In genomic region chr14:92121670-92122350, GRCh38 we compare ENCODE assay signal across 8 cellular contexts. TPM values are rescaled to one million over a fixed set of nuclear protein-coding genes. Genes with fewer than 3 reads are reported as not detected.
DNase-seq lines count a peak whose midpoint lies in the region; ATAC-seq lines count a peak whose summit lies in the region.

TSS of gene CPSF2 (plus strand) at chr14:92121969. CDS start at chr14:92130985, 9,016 bp downstream.
TSS of gene NDUFB1 (minus strand) at chr14:92121706. CDS start at chr14:92117637, 4,069 bp downstream.

- DNase-seq in AML-193 (lab: John Stamatoyannopoulos, UW) (peak; percentile 67 to 77), NCI-H510A (lab: John Stamatoyannopoulos, UW) (peak; percentile 74), left colon (peak; percentile 83 to 92)
- peak; percentile 92 for DNase-seq in activated CD4-positive, alpha-beta T cell treated with anti-CD3 and anti-CD28 coated beads for 48 hours
- DNase-seq in stimulated activated CD4-positive, alpha-beta T cell treated with anti-CD3 and anti-CD28 coated beads, Interleukin-2, amount 100 ng/mL, for 24 hours: peak; percentile 89 to 90

- intact Hi-C loops in left colon (cut with DNase I, micrococcal nuclease): no loop called here

- H3K27ac ChIP-seq in cingulate gyrus (ENCODE audit: low read depth, low read length): peak within 1 kb of the TSS; percentile 90

- ATAC-seq in GM19025 (IDR thresholded peaks at IDR 0.05; ENCODE audit: low read depth, unreplicated experiment) (peak; percentile 89), HG03280 (IDR thresholded peaks at IDR 0.05; ENCODE audit: unreplicated experiment) (peak; percentile 87), left colon (peak; percentile 88)

RNA-seq across cellular contexts. Expression of gene CPSF2, which starts in this region (rescaled TPM):
- total RNA-seq in left colon: 10 to 100 TPM; 46.9 TPM

RNA-seq across cellular contexts. Expression of gene NDUFB1, which starts in this region (rescaled TPM):
- 100 to 1,000 TPM; 179 TPM for total RNA-seq in left colon

Comparison
In these comparisons a context has a peak if more than half of its experiments do, and no peak if none do; other contexts are left out.
1. Peak in every context shown above with its lines: DNase-seq, ATAC-seq and H3K27ac ChIP-seq.